In genomic region chr5:82277987-82278710, GRCh38 we compare ENCODE assay signal across 8 cellular contexts. TPM values are rescaled to one million over a fixed set of nuclear protein-coding genes. Genes with fewer than 3 reads are reported as not detected.
DNase-seq lines count a peak whose midpoint lies in the region; ATAC-seq and TF ChIP-seq lines count a peak whose summit lies in the region.

Gene RPS23, minus strand, starts transcription at chr5:82278354. Its CDS starts 31 bp downstream, at chr5:82278323.

- CTCF ChIA-PET in PC-9 (lab: Charles Lee) = no interaction called here

- TF ChIP-seq CTCF in PC-9 (conservative IDR thresholded peaks at IDR 0.05) = no peak

- peak within 1 kb of the TSS; percentile 83 for H2AFZ ChIP-seq in PC-9

- H3K79me2 ChIP-seq in PC-9 (ENCODE audit: low read depth) = peaks cover 49% of the 10 kb centered on the region

- peak within 1 kb of the TSS; percentile 100 for H3K4me2 ChIP-seq in PC-9

- no peaks in the 10 kb centered on the region for H3K27me3 Mint-ChIP-seq in IgD-negative memory B cell

- peak; percentile 94 for ATAC-seq in GM21529 (IDR thresholded peaks at IDR 0.05; ENCODE audit: unreplicated experiment)

- H3K27ac ChIP-seq in PC-9 (peak within 1 kb of the TSS; percentile 90), esophagus (ENCODE audit: low read depth in 2 of 2, low read length in 1 of 2) (peak within 1 kb of the TSS; percentile 54 to 83), muscle layer of colon (ENCODE audit: low read depth, low read length) (peak within 1 kb of the TSS; percentile 93)

- H3K36me3 ChIP-seq in PC-9 (ENCODE audit: low read depth) (peaks cover 40% of the 10 kb centered on the region), esophagus (ENCODE audit: control insufficient read depth in 2 of 2, insufficient read depth in 2 of 2, low read length in 1 of 2) (peaks cover 0 to 9% of the 10 kb centered on the region in 2 donors), muscle layer of colon (ENCODE audit: insufficient read depth, low read length) (peaks cover 22% of the 10 kb centered on the region)

- H3K4me1 Mint-ChIP-seq in IgD-negative memory B cell = peaks cover 22 to 49% (median 28%) of the 10 kb centered on the region in 3 donors

- TSS peak; percentile 32 for BruUV-seq in PC-9 (replicated peaks; lab: Mats Ljungman, UMichigan)

- H3K4me3 ChIP-seq in PC-9 (peak within 1 kb of the TSS; percentile 100), esophagus (ENCODE audit: low read depth in 1 of 2, low read length in 2 of 2) (peak within 1 kb of the TSS; percentile 79 to 84), muscle layer of colon (ENCODE audit: low read depth in 1 of 2, low read length in 2 of 2) (peak within 1 kb of the TSS; percentile 61 to 87)

- WGBS in esophagus, 2 donors = 0 to 1% methylated on average over 60 of the region's 60 CpGs

- H3K27ac Mint-ChIP-seq in IgD-negative memory B cell = peak within 1 kb of the TSS; percentile 97 to 99 (median 98)

- H3K9me3 ChIP-seq in PC-9 (ENCODE audit: insufficient read depth, low read depth) (no peaks in the 10 kb centered on the region), esophagus (ENCODE audit: control insufficient read depth in 2 of 2, insufficient read depth in 1 of 2, low read depth in 1 of 2, low read length in 1 of 2) (no peaks in the 10 kb centered on the region), muscle layer of colon (ENCODE audit: low read length) (no peaks in the 10 kb centered on the region)

- DNase-seq in DMS114 treated with DMSO at 0.1 percent for 48 hours (lab: John Stamatoyannopoulos, UW; ENCODE audit: unreplicated experiment) = peak; percentile 87
- DNase-seq in PC-9 = peak; percentile 77 to 83
- peak; percentile 87 for DNase-seq in activated T-cell treated with anti-CD3 and anti-CD28 coated beads, Interleukin-2, amount 50 U/mL, for 1 hour
- DNase-seq in stimulated activated CD8-positive, alpha-beta memory T cell treated with anti-CD3 and anti-CD28 coated beads, Interleukin-7, amount 100 ng/mL, for 24 hours (ENCODE audit: low read depth) = peak; percentile 72

- H3K36me3 Mint-ChIP-seq in IgD-negative memory B cell = peaks cover 24% of the 10 kb centered on the region

- intact Hi-C loops in PC-9 (cut with micrococcal nuclease; ENCODE audit: unreplicated experiment) = no loop called here

- H3K27me3 ChIP-seq in PC-9 (ENCODE audit: insufficient read depth, low read depth) = no peaks in the 10 kb centered on the region
- no peaks in the 10 kb centered on the region for H3K27me3 ChIP-seq in esophagus (ENCODE audit: control insufficient read depth in 1 of 2, insufficient read depth in 2 of 2, low read length in 2 of 2)
- H3K27me3 ChIP-seq in muscle layer of colon (ENCODE audit: control insufficient read depth in 1 of 2, insufficient read depth in 2 of 2, low read length in 2 of 2) = no peaks in the 10 kb centered on the region

- POLR2A ChIA-PET in PC-9 (lab: Charles Lee; ENCODE audit: unreplicated experiment) = interaction anchor here (0.6 to 1.0 kb wide), 4 partner anchors 21 to 1044 kb away, joined by 4 to 6 read pairs (median 6); no protein-coding TSS in a partner anchor

- peak within 1 kb of the TSS; percentile 90 to 99 (median 96) for H3K4me3 Mint-ChIP-seq in IgD-negative memory B cell

- H3K9ac ChIP-seq in muscle layer of colon (ENCODE audit: low read length) = peak within 1 kb of the TSS; percentile 76

- peaks cover 46% of the 10 kb centered on the region for H3F3A ChIP-seq in PC-9 (ENCODE audit: insufficient read depth, low read depth)

- H3K4me1 ChIP-seq in PC-9 (replicated peaks; ENCODE audit: insufficient read depth) (peaks cover 17% of the 10 kb centered on the region), esophagus (ENCODE audit: control insufficient read depth in 2 of 2, insufficient read depth in 2 of 2, low read length in 1 of 2) (no peaks in the 10 kb centered on the region), muscle layer of colon (ENCODE audit: insufficient read depth, low read length) (peaks cover 7% of the 10 kb centered on the region)

- H3K9me3 Mint-ChIP-seq in IgD-negative memory B cell = no peaks in the 10 kb centered on the region

- H4K20me1 ChIP-seq in PC-9 (ENCODE audit: insufficient read depth) = peaks cover 9% of the 10 kb centered on the region; the same call in 1 of the 2 replicates

- H3K9me2 ChIP-seq in PC-9 (ENCODE audit: insufficient read depth) = no peaks in the 10 kb centered on the region

RNA-seq across cellular contexts. Expression of gene RPS23, which starts in this region (rescaled TPM):
- polyA plus RNA-seq in IgD-negative memory B cell (3,808 TPM), esophagus (1,000 to 10,000 TPM; 1,380 to 2,621 TPM)
- 1,620 and 2,191 TPM in 2 replicates for total RNA-seq in PC-9 (2021)

Comparison
In these comparisons a context has a peak if more than half of its experiments do, and no peak if none do; other contexts are left out.
1. Peak in every context shown above with its lines: DNase-seq, ATAC-seq, H3K4me3 ChIP-seq and H3K27ac ChIP-seq.